In genomic region chr3:39150803-39151631, GRCh38 we compare ENCODE assay signal across 7 cellular contexts. TPM values are rescaled to one million over a fixed set of nuclear protein-coding genes. Genes with fewer than 3 reads are reported as not detected.
A peak's percentile ranks its signal among the peaks of the same experiment; 100 is the strongest.
DNase-seq lines count a peak whose midpoint lies in the region; ATAC-seq, FAIRE-seq and TF ChIP-seq lines count a peak whose summit lies in the region.

No MANE protein-coding gene starts in this region.

- H3K27ac ChIP-seq in Peyer's patch (peak overlapping the region; percentile 100), pancreas (peak overlapping the region; percentile 99 to 100 (median 100)), uterus (peak overlapping the region; percentile 96 to 99)

- DNase-seq in GM19239 (ENCODE audit: insufficient read length, low spot score) = no peak
- DNase-seq in Peyer's patch = peak; percentile 55 to 85 (median 69)
- DNase-seq in amniotic epithelial cell (ENCODE audit: low read depth) = peak; percentile 98
- peak; percentile 83 for DNase-seq in cardiac septum (ENCODE audit: low spot score)
- peak in 5 of 6 donors; percentile 78 to 90 (median 87) for DNase-seq in pancreas
- peak; percentile 94 to 97 for DNase-seq in uterus
- DNase-seq in NCI-H1694 treated with DMSO at 0.1 percent for 48 hours (lab: John Stamatoyannopoulos, UW) = no peak

- TF ChIP-seq POLR2A in Peyer's patch (IDR thresholded peaks at IDR 0.05) (no peak), uterus (IDR thresholded peaks at IDR 0.05) (peak in 1 of 2 donors; percentile 47)

- H3K27me3 ChIP-seq in Peyer's patch (no peaks in the 10 kb centered on the region), pancreas (no peaks in the 10 kb centered on the region), uterus (no peaks in the 10 kb centered on the region)

- H3K4me1 ChIP-seq in Peyer's patch = peaks cover 5 to 84% (median 52%) of the 10 kb centered on the region in 4 donors
- peaks cover 47 to 72% (median 49%) of the 10 kb centered on the region in 3 donors for H3K4me1 ChIP-seq in pancreas
- peaks cover 29 to 43% of the 10 kb centered on the region in 2 donors for H3K4me1 ChIP-seq in uterus

- H3K9me3 ChIP-seq in Peyer's patch (no peaks in the 10 kb centered on the region), pancreas (no peaks in the 10 kb centered on the region), uterus (no peaks in the 10 kb centered on the region)

- intact Hi-C loops in cardiac septum (cut with DNase I) (no loop called here), pancreas (cut with DNase I) (no loop called here), uterus (cut with DNase I; ENCODE audit: low total_unique reads) (no loop called here)

- no peak for TF ChIP-seq CTCF in Peyer's patch (IDR thresholded peaks at IDR 0.05)
- no peak for TF ChIP-seq CTCF in pancreas (IDR thresholded peaks at IDR 0.05)
- no peak for TF ChIP-seq CTCF in uterus (IDR thresholded peaks at IDR 0.05)

- H3K36me3 ChIP-seq in Peyer's patch = peaks cover 0 to 6% (median 0%) of the 10 kb centered on the region in 3 donors
- H3K36me3 ChIP-seq in pancreas = peaks cover under 1 to 5% (median 2%) of the 10 kb centered on the region in 3 donors
- H3K36me3 ChIP-seq in uterus = no peaks in the 10 kb centered on the region

- peak overlapping the region; percentile 92 to 99 (median 96) for H3K4me3 ChIP-seq in Peyer's patch
- peak overlapping the region; percentile 79 to 91 (median 86) for H3K4me3 ChIP-seq in pancreas
- peak overlapping the region; percentile 61 to 93 for H3K4me3 ChIP-seq in uterus

- WGBS in pancreas, 2 donors = 26 to 31% methylated on average over 9 of the region's 9 CpGs

- ATAC-seq in pancreas = peak; percentile 17 to 39 (median 28)

- peak; percentile 58 for FAIRE-seq in GM19239 (lab: Jason Lieb, UNC)
- FAIRE-seq in pancreas (lab: Jason Lieb, UNC) = no peak

RNA-seq across cellular contexts. Expression of gene CSRNP1, which starts 2.4 kb away (rescaled TPM):
- total RNA-seq in Peyer's patch = 10 to 100 TPM; 19.0 to 40.5 (median 29.4) TPM
- total RNA-seq in cardiac septum = 11.5 TPM
- 10 to 100 TPM in 5 of 6 donors, 1 to 10 TPM in 1; 9.0 to 29.2 (median 13.4) TPM for total RNA-seq in pancreas
- polyA plus RNA-seq in pancreas = 10 to 100 TPM; 20.3 to 31.4 TPM
- total RNA-seq in uterus = 10 to 100 TPM; 23.6 to 79.7 (median 55.0) TPM

RNA-seq across cellular contexts. Expression of gene XIRP1, which starts 41.4 kb away (rescaled TPM):
- total RNA-seq in Peyer's patch (under 1 TPM in 1 of 4 donors, not detected in 3; 0.76 TPM), cardiac septum (1,123 TPM), pancreas (under 1 TPM in 2 of 6 donors, not detected in 4; 0.09 to 0.43 TPM), uterus (under 1 TPM in 2 of 4 donors, not detected in 2; 0.06 to 0.07 TPM)
- under 1 TPM; 0.08 to 0.14 TPM for polyA plus RNA-seq in pancreas

RNA-seq across cellular contexts. Expression of gene TTC21A, which starts 43.5 kb away (rescaled TPM):
- total RNA-seq in Peyer's patch (10 to 100 TPM in 2 of 4 donors, 1 to 10 TPM in 2; 8.4 to 41.3 (median 19.1) TPM), cardiac septum (3.0 TPM), pancreas (1 to 10 TPM; 3.1 to 9.6 (median 5.5) TPM), uterus (10 to 100 TPM in 1 of 4 donors, 1 to 10 TPM in 3; 2.8 to 16.3 (median 6.1) TPM)
- polyA plus RNA-seq in pancreas = 10 to 100 TPM; 21.7 to 31.3 TPM

RNA-seq across cellular contexts. Expression of gene GORASP1, which starts 43.6 kb away (rescaled TPM):
- 100 to 1,000 TPM in 3 of 4 donors, 10 to 100 TPM in 1; 85.8 to 145 (median 128) TPM for total RNA-seq in Peyer's patch
- total RNA-seq in cardiac septum = 45.9 TPM
- 10 to 100 TPM; 25.9 to 48.6 (median 31.6) TPM for total RNA-seq in pancreas
- 10 to 100 TPM; 56.2 to 79.6 TPM for polyA plus RNA-seq in pancreas
- 10 to 100 TPM; 32.3 to 73.4 (median 47.5) TPM for total RNA-seq in uterus

Comparison
In these comparisons a context has a peak if more than half of its experiments do, and no peak if none do; other contexts are left out.
1. DNase-seq: peak in Peyer's patch (3 of 3), amniotic epithelial cell (single experiment), cardiac septum (single experiment), pancreas (5 of 6) and uterus (2 of 2); none in GM19239 (single experiment) and NCI-H1694 treated with DMSO at 0.1 percent for 48 hours (single experiment).
2. RNA of gene XIRP1, which starts 41.4 kb away (total RNA-seq): 1,123 TPM in cardiac septum (single experiment); 0.09 to 0.43 TPM in pancreas, 0.06 to 0.07 TPM in uterus and 0.76 TPM in Peyer's patch; every median in the first group is over 100 times any median in the second.
3. Peak in every context shown above with its lines, with median percentiles within 50 percentile points of each other: H3K27ac ChIP-seq and H3K4me3 ChIP-seq.